Comparison of ENCODE assay signal across 8 cellular contexts in genomic region chr4:138242076-138242829, GRCh38. TPM values are rescaled to one million over a fixed set of nuclear protein-coding genes. Genes with fewer than 3 reads are reported as not detected.
A peak's percentile ranks its signal among the peaks of the same experiment; 100 is the strongest.
DNase-seq lines count a peak whose midpoint lies in the region; ATAC-seq, FAIRE-seq and TF ChIP-seq lines count a peak whose summit lies in the region.

TSS of gene SLC7A11 (minus strand) at chr4:138242349. CDS start at chr4:138242069, 280 bp downstream.

- peak; percentile 99 for ATAC-seq in GM21717 (IDR thresholded peaks at IDR 0.05; ENCODE audit: unreplicated experiment)
- ATAC-seq in IMR-90 (ENCODE audit: low read depth), result peak; percentile 87
- ATAC-seq in pancreas, result peak; percentile 94 to 96 (median 95)

- intact Hi-C loops in IMR-90 (cut with micrococcal nuclease), result loop anchor here (1.0 to 5.0 kb wide), 3 partner anchors 253 to 439 kb away; no protein-coding TSS in a partner anchor
- intact Hi-C loops in pancreas (cut with DNase I), result no loop called here
- intact Hi-C loops in posterior vena cava (cut with DNase I), result no loop called here

- H3K4me2 ChIP-seq in IMR-90 (ENCODE audit: low read depth, low read length), result peak within 1 kb of the TSS; percentile 82

- H3K56ac ChIP-seq in IMR-90 (ENCODE audit: extremely low read depth, insufficient read depth, low read length), result peak within 1 kb of the TSS; percentile 86

- peaks cover 7% of the 10 kb centered on the region for H3K36me3 Mint-ChIP-seq in activated naive CD8-positive, alpha-beta T cell treated with anti-CD3 and anti-CD28 coated beads for 36 hours
- no peaks in the 10 kb centered on the region for H3K36me3 Mint-ChIP-seq in glutamatergic neuron (ENCODE audit: unreplicated experiment)

- peak within 1 kb of the TSS; percentile 97 for H2BK120ac ChIP-seq in IMR-90 (ENCODE audit: low read depth, low read length)

- peak within 1 kb of the TSS; percentile 99 for H3K4ac ChIP-seq in IMR-90 (ENCODE audit: low read depth, low read length)

- H4K20me1 ChIP-seq in IMR-90 (ENCODE audit: insufficient read depth, low read length), result no peaks in the 10 kb centered on the region

- TF ChIP-seq CTCF in IMR-90 (conservative IDR thresholded peaks at IDR 0.05; ENCODE audit: low read depth, low read length) (0 out of 2 replicates have a peak, but pooled peaks have one; percentile 3), glutamatergic neuron (IDR thresholded peaks at IDR 0.05; ENCODE audit: partially characterized antibody, unreplicated experiment) (no peak), pancreas (IDR thresholded peaks at IDR 0.05) (peak in 1 of 4 donors; percentile 8)

- WGBS in IMR-90 (ENCODE audit: extremely low coverage in 2 of 2, insufficient read length in 1 of 2), 2 experiments, result 7% methylated on average over 5 of the region's 12 CpGs; no CpG with 5 or more reads in 1 of the 2 experiments
- WGBS in pancreas, 2 donors, result 3 to 5% methylated on average over 12 of the region's 12 CpGs

- peak within 1 kb of the TSS; percentile 97 for H2AK5ac ChIP-seq in IMR-90 (ENCODE audit: low read depth, low read length)

- FAIRE-seq in G401.6 (lab: Jason Lieb, UNC) (peak; percentile 97), pancreas (lab: Jason Lieb, UNC) (peak; percentile 96)

- peak; percentile 17 for TF ChIP-seq RAD21 in IMR-90 (IDR thresholded peaks at IDR 0.05; ENCODE audit: low read length)

- peaks cover 15% of the 10 kb centered on the region for H3K4me1 Mint-ChIP-seq in activated naive CD8-positive, alpha-beta T cell treated with anti-CD3 and anti-CD28 coated beads for 36 hours
- peaks cover 5% of the 10 kb centered on the region for H3K4me1 Mint-ChIP-seq in glutamatergic neuron (ENCODE audit: low read depth, unreplicated experiment)

- peak within 1 kb of the TSS; percentile 54 for H2AFZ ChIP-seq in IMR-90 (replicated peaks; ENCODE audit: low read length, poor library complexity)

- H3K27ac ChIP-seq in IMR-90 (ENCODE audit: insufficient read depth, low read length) (peak within 1 kb of the TSS; percentile 92), pancreas (peak within 1 kb of the TSS; percentile 70 to 89 (median 78))

- in situ Hi-C loops in IMR-90 (cut with MboI; ENCODE audit: low sequenced_read_pairs), result no loop called here

- peak within 1 kb of the TSS; percentile 86 for H3K9ac ChIP-seq in IMR-90 (ENCODE audit: low read depth, low read length)

- no peaks in the 10 kb centered on the region for H3K36me3 ChIP-seq in IMR-90 (ENCODE audit: control insufficient read depth, insufficient read depth, low read length)
- no peaks in the 10 kb centered on the region for H3K36me3 ChIP-seq in pancreas

- H3K27me3 ChIP-seq in IMR-90 (ENCODE audit: control insufficient read depth, insufficient read depth, low read length), result no peaks in the 10 kb centered on the region
- H3K27me3 ChIP-seq in pancreas, result no peaks in the 10 kb centered on the region

- no TSS peak for BruUV-seq in IMR-90 (replicated peaks; lab: Mats Ljungman, UMichigan)

- dilution Hi-C loops in IMR-90 (cut with HindIII; ENCODE audit: low sequenced_read_pairs, unreplicated experiment), result no loop called here

- H3K23ac ChIP-seq in IMR-90 (ENCODE audit: low read depth, low read length), result peak within 1 kb of the TSS; percentile 99

- no peaks in the 10 kb centered on the region for H3K9me3 Mint-ChIP-seq in activated naive CD8-positive, alpha-beta T cell treated with anti-CD3 and anti-CD28 coated beads for 36 hours
- peaks cover 3% of the 10 kb centered on the region for H3K9me3 Mint-ChIP-seq in glutamatergic neuron (ENCODE audit: unreplicated experiment)

- H2BK15ac ChIP-seq in IMR-90 (ENCODE audit: low read depth, low read length), result peak within 1 kb of the TSS; percentile 94; the same call in 2 of the 3 replicates

- H3K9me3 ChIP-seq in IMR-90 (ENCODE audit: control insufficient read depth, insufficient read depth, low read length), result no peaks in the 10 kb centered on the region; the same call in 1 of the 2 replicates
- H3K9me3 ChIP-seq in pancreas, result no peaks in the 10 kb centered on the region

- H3K4me1 ChIP-seq in IMR-90 (ENCODE audit: control insufficient read depth, insufficient read depth, low read length) (peaks cover 4% of the 10 kb centered on the region; the same call in 1 of the 2 replicates), pancreas (peaks cover 0 to 12% (median 0%) of the 10 kb centered on the region in 3 donors)

- peaks cover 6% of the 10 kb centered on the region for H3K27me3 Mint-ChIP-seq in activated naive CD8-positive, alpha-beta T cell treated with anti-CD3 and anti-CD28 coated beads for 36 hours
- H3K27me3 Mint-ChIP-seq in glutamatergic neuron (ENCODE audit: unreplicated experiment), result no peaks in the 10 kb centered on the region

- peak within 1 kb of the TSS; percentile 92 for H2BK20ac ChIP-seq in IMR-90 (ENCODE audit: low read depth, low read length)

- POLR2A ChIA-PET in IMR-90 (lab: Charles Lee; ENCODE audit: unreplicated experiment), result interaction anchor here (0.6 to 1.0 kb wide), 2 partner anchors 13 to 295 kb away, joined by 3 to 4 read pairs; no protein-coding TSS in a partner anchor

- peak within 1 kb of the TSS; percentile 99 for H4K5ac ChIP-seq in IMR-90 (ENCODE audit: low read depth, low read length)

- peak within 1 kb of the TSS; percentile 93 for H3K14ac ChIP-seq in IMR-90 (replicated peaks; ENCODE audit: low read depth, low read length)

- H3K9me1 ChIP-seq in IMR-90 (ENCODE audit: insufficient read depth, low read length), result no peaks in the 10 kb centered on the region

- H3K18ac ChIP-seq in IMR-90 (ENCODE audit: low read depth, low read length), result peak within 1 kb of the TSS; percentile 94

- CTCF ChIA-PET in IMR-90 (lab: Yijun Ruan, JAX), result interaction anchor here (1.1 kb wide), 1 partner anchor 10 kb away, joined by 3 read pairs; no protein-coding TSS in a partner anchor

- peak within 1 kb of the TSS; percentile 75 for H3K4me3 ChIP-seq in IMR-90 (ENCODE audit: insufficient read depth, low read depth, low read length)
- peak within 1 kb of the TSS; percentile 15 to 45 (median 33) for H3K4me3 ChIP-seq in pancreas

- H2AK9ac ChIP-seq in IMR-90 (replicated peaks; ENCODE audit: low read depth, low read length, poor library complexity), result peak within 1 kb of the TSS; percentile 97

- peak within 1 kb of the TSS; percentile 84 to 89 for H4K8ac ChIP-seq in IMR-90 (ENCODE audit: low read depth in 2 of 2, low read length in 2 of 2)

- DNase-seq in IMR-90 (peak; percentile 100), OCI-M1 (lab: John Stamatoyannopoulos, UW) (peak; percentile 99), glutamatergic neuron (peak; percentile 28), pancreas (peak; percentile 63 to 88 (median 76)), posterior vena cava (ENCODE audit: low spot score) (no peak)
- peak; percentile 61 for DNase-seq in activated naive CD8-positive, alpha-beta T cell treated with anti-CD3 and anti-CD28 coated beads for 36 hours

- peak within 1 kb of the TSS; percentile 91 for H2BK5ac ChIP-seq in IMR-90 (ENCODE audit: low read depth, low read length, poor library complexity, severe bottlenecking)

- TF ChIP-seq POLR2A in IMR-90 (IDR thresholded peaks at IDR 0.05; ENCODE audit: low read depth, low read length), result peak; percentile 95

- H4K91ac ChIP-seq in IMR-90 (ENCODE audit: insufficient read depth, low read depth, low read length), result peak within 1 kb of the TSS; percentile 97

- peak within 1 kb of the TSS; percentile 89 for H3K27ac Mint-ChIP-seq in activated naive CD8-positive, alpha-beta T cell treated with anti-CD3 and anti-CD28 coated beads for 36 hours
- peak within 1 kb of the TSS; percentile 87 for H3K27ac Mint-ChIP-seq in glutamatergic neuron (ENCODE audit: unreplicated experiment)

- peak within 1 kb of the TSS; percentile 82 for H3K4me3 Mint-ChIP-seq in activated naive CD8-positive, alpha-beta T cell treated with anti-CD3 and anti-CD28 coated beads for 36 hours
- H3K4me3 Mint-ChIP-seq in glutamatergic neuron (ENCODE audit: unreplicated experiment), result peak within 1 kb of the TSS; percentile 89

- peaks cover 0 to 18% of the 10 kb centered on the region in 2 experiments; a peak in 3 of 4 replicates for H3K79me1 ChIP-seq in IMR-90 (ENCODE audit: low read depth in 1 of 2, low read length in 2 of 2)

TF ChIP-seq in IMR-90, 13 proteins besides CTCF, POLR2A, EP300 and RAD21 (continues in another document):
- TF ChIP-seq RCOR1 (IDR thresholded peaks at IDR 0.05; ENCODE audit: insufficient replicate concordance, low read length) (no peak), CHD1 (IDR thresholded peaks at IDR 0.05; ENCODE audit: low read depth, low read length) (0 out of 2 replicates have a peak, but pooled peaks have one; percentile 15), FOS (IDR thresholded peaks at IDR 0.05; ENCODE audit: low read depth, low read length) (0 out of 2 replicates have a peak, but pooled peaks have one; percentile 35), USF2 (IDR thresholded peaks at IDR 0.05; ENCODE audit: low read depth, low read length) (no peak), SMC3 (IDR thresholded peaks at IDR 0.05; ENCODE audit: low read depth, low read length) (peak; percentile 15; the same call in 1 of the 2 replicates), NFE2L2 (IDR thresholded peaks at IDR 0.05; ENCODE audit: low read depth, low read length) (peak; percentile 96), BHLHE40 (IDR thresholded peaks at IDR 0.05; ENCODE audit: low read depth, low read length) (no peak), MAZ (IDR thresholded peaks at IDR 0.05; ENCODE audit: borderline replicate concordance, low read depth, low read length) (no peak), MXI1 (IDR thresholded peaks at IDR 0.05; ENCODE audit: borderline replicate concordance, low read depth, low read length) (peak; percentile 91), RFX5 (IDR thresholded peaks at IDR 0.05; ENCODE audit: low read depth, low read length) (no peak), MAFK (IDR thresholded peaks at IDR 0.05; ENCODE audit: low read depth, low read length) (peak; percentile 86)

RNA-seq across cellular contexts. Expression of gene SLC7A11, which starts in this region (rescaled TPM):
- total RNA-seq in IMR-90 (2012; rRNA removed) (24.7 and 35.6 TPM in 2 replicates), glutamatergic neuron (ENCODE audit: unreplicated experiment) (10.4 TPM), pancreas (1 to 10 TPM in 5 of 6 donors, under 1 TPM in 1; 1.00 to 9.1 (median 1.5) TPM), posterior vena cava (1 to 10 TPM in 1 of 2 donors, under 1 TPM in 1; 0.33 to 1.9 TPM)
- polyA plus RNA-seq in IMR-90 (2012; rRNA removed) (5.6 and 8.3 TPM in 2 replicates), pancreas (under 1 TPM; 0.42 to 0.47 TPM)
- 1.1 and 1.5 TPM in 2 replicates for polyA plus RNA-seq in IMR-90 (2012; cell fraction: cytosol; rRNA removed)
- polyA plus RNA-seq in IMR-90 (2012; cell fraction: nucleus; rRNA removed; ENCODE audit: low replicate concordance), result 1.2 and 14.0 TPM in 2 replicates
- total RNA-seq in activated naive CD8-positive, alpha-beta T cell treated with anti-CD3 and anti-CD28 coated beads for 36 hours, result 1 to 10 TPM; 5.2 to 5.3 TPM
